24 cellular contexts compared by ENCODE assay signal in the genomic region with DNA sequence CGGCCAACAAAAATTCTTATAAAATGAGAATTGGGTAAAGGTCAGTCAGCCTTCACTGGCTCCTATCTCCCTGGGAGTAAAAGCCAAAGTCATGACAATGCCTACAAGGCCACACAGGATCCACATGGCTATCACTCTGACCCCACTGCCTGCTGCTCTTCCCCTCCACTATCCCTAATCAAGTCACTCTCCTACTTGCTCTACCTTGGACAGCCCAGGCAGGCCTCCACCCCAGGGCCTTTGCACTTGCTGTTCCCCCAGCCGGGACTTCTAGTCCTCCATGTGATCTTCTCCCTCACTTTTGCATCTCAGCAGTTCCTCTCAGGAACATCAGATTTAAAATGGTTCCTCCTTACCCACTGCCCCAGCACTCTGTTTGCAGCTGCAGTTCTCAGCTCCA. TPM values are rescaled to one million over a fixed set of nuclear protein-coding genes. Genes with fewer than 3 reads are reported as not detected.
DNase-seq lines count a peak whose midpoint lies in the region; ATAC-seq, FAIRE-seq and TF ChIP-seq lines count a peak whose summit lies in the region.
"Had no signal": no experiment of that assay in that cellular context is flagged by ENCODE, and none has a peak within 500 bp of the region (broad histone marks: within the 10 kb centered on the region; RNA-seq: fewer than 3 reads in every experiment).

No MANE protein-coding gene starts in this region.

- no peak overlapping the region for H4K8ac ChIP-seq in trophoblast cell (ENCODE audit: low read depth, low read length)

- no peak for TF ChIP-seq CTCF in HEK293 (tag by site-specific recombination; IDR thresholded peaks at IDR 0.05)
- no peak for TF ChIP-seq CTCF in K562 (IDR thresholded peaks at IDR 0.05 in 2 of 3, conservative IDR thresholded peaks at IDR 0.05 in 1 of 3; ENCODE audit: insufficient read depth in 2 of 3, low read depth in 1 of 3, low read length in 3 of 3)
- TF ChIP-seq CTCF in colonic mucosa (IDR thresholded peaks at IDR 0.05): no peak

- H3K4me3 ChIP-seq in HEK293 (ENCODE audit: low read depth, low read length): no peak overlapping the region
- no peak overlapping the region for H3K4me3 ChIP-seq in K562
- no peak overlapping the region for H3K4me3 ChIP-seq in trophoblast cell (ENCODE audit: low read depth, low read length)
- H3K4me3 ChIP-seq in CD8-positive, alpha-beta memory T cell (ENCODE audit: low read length): no peak overlapping the region
- H3K4me3 ChIP-seq in colonic mucosa: no peak overlapping the region
- H3K4me3 ChIP-seq: GM23338, SJCRH30 had no signal

- in situ Hi-C loops in K562 (cut with MboI): no loop called here

- H3K23ac ChIP-seq in trophoblast cell (ENCODE audit: low read length): no peak overlapping the region

- 17% methylated on average over 2 of the region's 2 CpGs for WGBS in K562 (ENCODE audit: insufficient coverage, low coverage, missing lambda C conversion rate)
- no CpG with 5 or more reads among the region's 2 CpGs for WGBS in trophoblast cell (ENCODE audit: extremely low coverage, insufficient coverage, insufficient read length)

- no peak overlapping the region for H2BK5ac ChIP-seq in trophoblast cell (ENCODE audit: low read depth, low read length, poor library complexity)

- H3K36me3 Mint-ChIP-seq in CD8-positive, alpha-beta memory T cell: no peaks in the 10 kb centered on the region

- no peak overlapping the region for H4K12ac ChIP-seq in trophoblast cell (ENCODE audit: low read depth, low read length)

- no peak overlapping the region for H4K91ac ChIP-seq in trophoblast cell (ENCODE audit: low read depth, low read length)

- BruUV-seq in K562 (replicated peaks; lab: Mats Ljungman, UMichigan): no TSS peak

- no peaks in the 10 kb centered on the region for H3K79me2 ChIP-seq in K562 (ENCODE audit: control insufficient read depth, insufficient read depth, low read length)
- no peaks in the 10 kb centered on the region for H3K79me2 ChIP-seq in trophoblast cell (ENCODE audit: control insufficient read depth, insufficient read depth, low read length, poor library complexity)

- H3K9me3 ChIP-seq in HEK293 (ENCODE audit: control insufficient read depth, insufficient read depth, low read depth, low read length): no peaks in the 10 kb centered on the region
- no peaks in the 10 kb centered on the region for H3K9me3 ChIP-seq in K562 (replicated peaks; ENCODE audit: control insufficient read depth, insufficient read depth, low read depth, low read length)
- peaks cover 1% of the 10 kb centered on the region for H3K9me3 ChIP-seq in trophoblast cell (ENCODE audit: insufficient read depth, low read depth, low read length)
- H3K9me3 ChIP-seq in CD8-positive, alpha-beta memory T cell (ENCODE audit: low read length): no peaks in the 10 kb centered on the region
- no peaks in the 10 kb centered on the region for H3K9me3 ChIP-seq in colonic mucosa
- H3K9me3 ChIP-seq: SJCRH30 had no signal

- no peaks in the 10 kb centered on the region for H3K36me3 ChIP-seq in HEK293 (ENCODE audit: control insufficient read depth in 2 of 2, insufficient read depth in 1 of 2, low read length in 2 of 2)
- H3K36me3 ChIP-seq in K562 (ENCODE audit: control insufficient read depth, insufficient read depth, low read length): no peaks in the 10 kb centered on the region
- H3K36me3 ChIP-seq in trophoblast cell (ENCODE audit: control insufficient read depth in 1 of 2, insufficient read depth in 2 of 2, low read length in 2 of 2): no peaks in the 10 kb centered on the region
- H3K36me3 ChIP-seq in CD8-positive, alpha-beta memory T cell (ENCODE audit: insufficient read depth, low read length): no peaks in the 10 kb centered on the region
- H3K36me3 ChIP-seq in colonic mucosa: no peaks in the 10 kb centered on the region
- H3K36me3 ChIP-seq: SJCRH30 had no signal

- H3K4me2 ChIP-seq in K562 (ENCODE audit: insufficient read depth, low read length) (no peak overlapping the region), trophoblast cell (ENCODE audit: low read length) (no peak overlapping the region)
- H3K4me2 ChIP-seq: GM23338 had no signal

- H2AK5ac ChIP-seq in trophoblast cell (ENCODE audit: low read length): no peak overlapping the region

- no peak for FAIRE-seq in K562 (lab: Jason Lieb, UNC)
- FAIRE-seq: D721Med, GM18507, RCC 7860 had no signal

- no peak overlapping the region for H3K27ac Mint-ChIP-seq in CD8-positive, alpha-beta memory T cell
- H3K27ac Mint-ChIP-seq: B cell, GM23338 had no signal

- H4K20me1 ChIP-seq in K562 (replicated peaks; ENCODE audit: control insufficient read depth, insufficient read depth, low read length): no peaks in the 10 kb centered on the region; the same call in 1 of the 2 replicates

- no peak overlapping the region for H3K4me3 Mint-ChIP-seq in CD8-positive, alpha-beta memory T cell
- H3K4me3 Mint-ChIP-seq: B cell, GM23338 had no signal

- peak; percentile 34 for DNase-seq in EH (ENCODE audit: low read depth)
- no peak for DNase-seq in K562 (ENCODE audit: extremely low read depth in 1 of 4, low spot score in 3 of 4)
- DNase-seq in trophoblast cell: peak in 1 of 2 donors; percentile 10
- DNase-seq in NCI-H345 (lab: John Stamatoyannopoulos, UW): no peak
- DNase-seq in CD8-positive, alpha-beta memory T cell: no peak
- no peak for DNase-seq in colonic mucosa
- DNase-seq: Kasumi-1, NCI-H1092 treated with DMSO at 0.1 percent for 48 hours, NCI-H1436, NCI-H187 treated with DMSO at 0.1 percent for 48 hours, NCI-H2107, NCI-H446 treated with DMSO at 0.1 percent for 48 hours, NCI-H526, SJCRH30 had no signal

- peak overlapping the region; percentile 3 for H2BK12ac ChIP-seq in trophoblast cell (ENCODE audit: low read length)

- POLR2A ChIA-PET in HEK293 (lab: Yijun Ruan, JAX): no interaction called here
- POLR2A ChIA-PET in K562 (lab: Yijun Ruan, JAX): no interaction called here
- POLR2A ChIA-PET in CD8-positive, alpha-beta memory T cell (lab: Charles Lee): no interaction called here

- no peak for TF ChIP-seq EP300 in K562 (IDR thresholded peaks at IDR 0.05; ENCODE audit: low read length)

- intact Hi-C loops in K562 (cut with micrococcal nuclease) (no loop called here), colonic mucosa (cut with DNase I) (no loop called here)

- H2AFZ ChIP-seq in K562 (ENCODE audit: low read depth, low read length) (no peak overlapping the region), trophoblast cell (ENCODE audit: insufficient read depth, low read length, poor library complexity) (no peak overlapping the region)
- H2AFZ ChIP-seq: GM23338 had no signal

- no peaks in the 10 kb centered on the region for H3K4me1 Mint-ChIP-seq in CD8-positive, alpha-beta memory T cell

- no peak overlapping the region for H3K4ac ChIP-seq in trophoblast cell (ENCODE audit: low read depth, low read length)

- H3K4me1 ChIP-seq in HEK293 (ENCODE audit: control insufficient read depth, insufficient read depth, low read length): no peaks in the 10 kb centered on the region
- H3K4me1 ChIP-seq in K562 (replicated peaks in 1 of 2; ENCODE audit: control insufficient read depth in 2 of 2, insufficient read depth in 2 of 2, low read length in 2 of 2): peaks cover 6 to 9% of the 10 kb centered on the region in 2 experiments; a peak in 4 of 5 replicates
- H3K4me1 ChIP-seq in trophoblast cell (ENCODE audit: control insufficient read depth in 1 of 2, insufficient read depth in 2 of 2, low read length in 2 of 2): peaks cover 3 to 6% of the 10 kb centered on the region in 2 experiments
- H3K4me1 ChIP-seq in CD8-positive, alpha-beta memory T cell (ENCODE audit: insufficient read depth, low read length): no peaks in the 10 kb centered on the region
- no peaks in the 10 kb centered on the region for H3K4me1 ChIP-seq in colonic mucosa
- H3K4me1 ChIP-seq: SJCRH30 had no signal

- H2BK120ac ChIP-seq in trophoblast cell (ENCODE audit: insufficient read depth, low read length, poor library complexity): no peak overlapping the region

- no peak for TF ChIP-seq POLR2A in K562 (conservative IDR thresholded peaks at IDR 0.05)

- H3K9me1 ChIP-seq in K562 (ENCODE audit: control insufficient read depth, insufficient read depth, low read length): no peaks in the 10 kb centered on the region

- ATAC-seq in K562: no peak
- ATAC-seq: GM23338 had no signal

- H3K27ac ChIP-seq in HEK293 (ENCODE audit: extremely low read depth, low read depth, low read length): no peak overlapping the region
- no peak overlapping the region for H3K27ac ChIP-seq in K562 (ENCODE audit: extremely low read depth, low read depth, low read length)
- no peak overlapping the region for H3K27ac ChIP-seq in trophoblast cell (ENCODE audit: low read depth, low read length)
- no peak overlapping the region for H3K27ac ChIP-seq in CD8-positive, alpha-beta memory T cell (ENCODE audit: low read depth, low read length)
- no peak overlapping the region for H3K27ac ChIP-seq in colonic mucosa
- H3K27ac ChIP-seq: C4-2B, SJCRH30 had no signal

- H3K9me3 Mint-ChIP-seq in CD8-positive, alpha-beta memory T cell: peaks cover 0 to 7% (median 0%) of the 10 kb centered on the region in 5 donors

- no peak for TF ChIP-seq RAD21 in K562 (CRISPR knock-in tag; conservative IDR thresholded peaks at IDR 0.05 in 1 of 2, IDR thresholded peaks at IDR 0.05 in 1 of 2)

- no peak overlapping the region for H3K18ac ChIP-seq in trophoblast cell (ENCODE audit: low read length)

- H3K9ac ChIP-seq in K562 (ENCODE audit: insufficient read depth in 1 of 2, low read depth in 2 of 2, low read length in 2 of 2): no peak overlapping the region
- H3K9ac ChIP-seq in trophoblast cell (ENCODE audit: low read length): no peak overlapping the region
- no peak overlapping the region for H3K9ac ChIP-seq in colonic mucosa (ENCODE audit: low read depth in 2 of 2, low read length in 2 of 2)

- no peak overlapping the region for H3K14ac ChIP-seq in trophoblast cell (ENCODE audit: low read length)

- peaks cover under 1% of the 10 kb centered on the region for H3K79me1 ChIP-seq in trophoblast cell (ENCODE audit: low read length)

- CTCF ChIA-PET in HEK293 (lab: Yijun Ruan, JAX) (no interaction called here), K562 (lab: Yijun Ruan, JAX; ENCODE audit: low intra/inter-chr PET ratio) (no interaction called here)
- CTCF ChIA-PET in CD8-positive, alpha-beta memory T cell (lab: Charles Lee): no interaction called here

- peaks cover 0 to 3% of the 10 kb centered on the region in 2 experiments; a peak in 1 of 5 replicates for H3K27me3 ChIP-seq in K562 (ENCODE audit: control insufficient read depth in 2 of 2, insufficient read depth in 2 of 2, low read length in 2 of 2)
- H3K27me3 ChIP-seq in trophoblast cell (ENCODE audit: insufficient read depth, low read length): no peaks in the 10 kb centered on the region
- H3K27me3 ChIP-seq in CD8-positive, alpha-beta memory T cell (ENCODE audit: insufficient read depth, low read length, poor library complexity, severe bottlenecking): no peaks in the 10 kb centered on the region
- H3K27me3 ChIP-seq in colonic mucosa: no peaks in the 10 kb centered on the region
- H3K27me3 ChIP-seq: SJCRH30 had no signal

- peaks cover 8 to 30% of the 10 kb centered on the region in 2 donors for H3K27me3 Mint-ChIP-seq in CD8-positive, alpha-beta memory T cell

RNA-seq across cellular contexts. Expression of a gene that starts 50.6 kb away (rescaled TPM):
- total RNA-seq in K562 (2011; cell fraction: chromatin; rRNA removed; ENCODE audit: low replicate concordance): not detected in 2 replicates
- total RNA-seq in K562 (2011; cell fraction: nucleolus; rRNA removed): not detected in 2 replicates
- total RNA-seq in K562 (2011; cell fraction: nucleoplasm; rRNA removed): not detected in 2 replicates
- total RNA-seq in K562 (2014; rRNA removed): not detected in 2 replicates
- total RNA-seq in K562 (2014; rRNA removed; fragmentation: Illumina TruSeq; extraction: Trizol): not detected in 2 replicates
- not detected in 2 replicates for total RNA-seq in K562 (2015; rRNA removed; fragmentation: Illumina TruSeq; extraction: Trizol)
- total RNA-seq in K562 (2021): not detected in 2 replicates
- polyA plus RNA-seq in K562 (2011; rRNA removed): not detected in 2 replicates
- polyA plus RNA-seq in K562 (2011; cell fraction: cytosol; rRNA removed): not detected in 2 replicates
- not detected in 2 replicates for polyA plus RNA-seq in K562 (2011; cell fraction: nucleus; rRNA removed)
- not detected in 2 replicates for polyA plus RNA-seq in K562 (2012)
- not detected in 2 replicates for polyA plus RNA-seq in K562 (2014; fragmentation: Illumina TruSeq; extraction: Trizol)
- not detected for polyA plus RNA-seq in K562 (2014; fragmentation: Nextera tagmentation; extraction: Ambion mirVana)
- not detected in 2 replicates for polyA plus RNA-seq in K562 (2014; rRNA removed)
- polyA minus RNA-seq in K562 (2011; rRNA and poly(A)+ RNA removed): not detected in 2 replicates
- not detected in 2 replicates for polyA minus RNA-seq in K562 (2011; cell fraction: cytosol; rRNA and poly(A)+ RNA removed)
- polyA minus RNA-seq in K562 (2011; cell fraction: nucleus; rRNA and poly(A)+ RNA removed): not detected in 2 replicates
- 89.1 and 96.9 TPM in 2 replicates for polyA plus RNA-seq in trophoblast cell (2013)
- total RNA-seq in CD8-positive, alpha-beta memory T cell: not detected
- not detected for polyA plus RNA-seq in CD8-positive, alpha-beta memory T cell
- 100 to 1,000 TPM; 129 to 194 TPM for total RNA-seq in colonic mucosa
- total RNA-seq: B cell; G401; OCI-LY7; SJCRH30; T-helper 2 cell treated with Interferon-gamma antibody and Interleukin-4, amounts not matched to agents 100 ng/mL and 5 ng/mL, for 36 hours had no signal

Comparison
In these comparisons a context has a peak if more than half of its experiments do, and no peak if none do; other contexts are left out.
1. RNA of a gene that starts 50.6 kb away (total RNA-seq): 129 to 194 TPM in colonic mucosa; not detected in K562 and not detected in CD8-positive, alpha-beta memory T cell; every median in the first group is over 100 times any median in the second.